ENCODE assay signal across 7 cellular contexts in genomic region chrX:11235377-11235776, GRCh38. TPM values are rescaled to one million over a fixed set of nuclear protein-coding genes. Genes with fewer than 3 reads are reported as not detected.
"Had no signal": no experiment of that assay in that cellular context is flagged by ENCODE, and none has a peak within 500 bp of the region (broad histone marks: within the 10 kb centered on the region; RNA-seq: fewer than 3 reads in every experiment).

No MANE protein-coding gene starts in this region.

RNA-seq across cellular contexts. Expression of gene AMELX, which starts 57.8 kb away (rescaled TPM):
- total RNA-seq: GM23248, H4, H7, HepG2, HFFc6, HT1080 had no signal
- polyA plus RNA-seq: GM23248, HepG2, IgD-negative memory B cell had no signal
